Comparison of ENCODE assay signal across 25 cellular contexts in genomic region chr5:130762031-130762430, GRCh38.
DNase-seq lines count a peak whose midpoint lies in the region; ATAC-seq and TF ChIP-seq lines count a peak whose summit lies in the region.
"Had no signal": no experiment of that assay in that cellular context is flagged by ENCODE, and none has a peak within 500 bp of the region (broad histone marks: within the 10 kb centered on the region; RNA-seq: fewer than 3 reads in every experiment).

No MANE protein-coding gene starts in this region.

- no peak for TF ChIP-seq CTCF in epithelial cell of esophagus (IDR thresholded peaks at IDR 0.05; ENCODE audit: insufficient read depth, low read depth, low read length, missing control alignments)

- H3K9ac ChIP-seq in GM23248 = no peak overlapping the region

- intact Hi-C loops in left cardiac atrium (cut with DNase I) = no loop called here

- WGBS in GM23248 (ENCODE audit: low coverage in 1 of 2, low lambda C conversion rate in 2 of 2, missing lambda C conversion rate in 2 of 2), 2 experiments = 0 to 3% methylated on average over 1 of the region's 1 CpG
- WGBS in mesodermal cell (ENCODE audit: insufficient coverage in 2 of 2), 2 experiments = 60% methylated on average over 1 of the region's 1 CpG; no CpG with 5 or more reads in 1 of the 2 experiments

- no peaks in the 10 kb centered on the region for H3K9me2 ChIP-seq in GM23248 (ENCODE audit: insufficient read depth)

- H3K36me3 ChIP-seq in GM23248 (ENCODE audit: low read depth) (no peaks in the 10 kb centered on the region), mesodermal cell (ENCODE audit: control insufficient read depth, insufficient read depth, low read length) (no peaks in the 10 kb centered on the region)
- H3K36me3 ChIP-seq: lower lobe of right lung, neutrophil, SJSA1, suprapubic skin, uterus had no signal

- H3K27ac ChIP-seq in GM23248 (no peak overlapping the region), mesodermal cell (ENCODE audit: low read depth, low read length, severe bottlenecking) (peak overlapping the region; percentile 54)
- H3K27ac ChIP-seq: coronary artery, lower lobe of right lung, neutrophil, psoas muscle, SJSA1, suprapubic skin, uterus had no signal

- DNase-seq in GM23248 (peak; percentile 0), SK-MEL-5 (ENCODE audit: low read depth, low spot score) (peak; percentile 2), epithelial cell of esophagus (ENCODE audit: low read depth) (peak; percentile 42), left cardiac atrium (no peak), NAMALWA (ENCODE audit: low spot score) (no peak), NCI-H82 treated with DMSO at 0.1 percent for 48 hours (lab: John Stamatoyannopoulos, UW; ENCODE audit: unreplicated experiment) (no peak), hepatic stellate cell (ENCODE audit: low spot score) (no peak)
- DNase-seq: CD8-positive, alpha-beta T cell; DND-41; HFFc6; hypothalamus; islet precursor cell; Kasumi-1; lower lobe of right lung; NCI-H2081; psoas muscle; stimulated activated CD4-positive, alpha-beta T cell treated with anti-CD3 and anti-CD28 coated beads, Interleukin-1b, Interleukin-23, amount 100 ng/mL, for 48 hours; T-helper 2 cell; uterus had no signal

- no peaks in the 10 kb centered on the region for H3K27me3 ChIP-seq in GM23248 (replicated peaks; ENCODE audit: insufficient read depth)
- H3K27me3 ChIP-seq: neutrophil, SJSA1, suprapubic skin, uterus had no signal

- no peaks in the 10 kb centered on the region for H3F3A ChIP-seq in GM23248 (ENCODE audit: insufficient read depth)

- no peak overlapping the region for H3K4me3 ChIP-seq in GM23248
- H3K4me3 ChIP-seq in epithelial cell of esophagus (ENCODE audit: low read length) = no peak overlapping the region
- no peak overlapping the region for H3K4me3 ChIP-seq in mesodermal cell (ENCODE audit: extremely low read depth, insufficient read depth, low read length, poor library complexity, severe bottlenecking)
- H3K4me3 ChIP-seq: coronary artery, lower lobe of right lung, psoas muscle, SJSA1, suprapubic skin, uterus had no signal

- no peaks in the 10 kb centered on the region for H4K20me1 ChIP-seq in GM23248 (ENCODE audit: insufficient read depth)

- in situ Hi-C loops in GM23248 (cut with MboI) = no loop called here
- in situ Hi-C loops in SK-MEL-5 (cut with HindIII; ENCODE audit: low pct_unique_long_range_greater_than_20kb, low sequenced_read_pairs) = no loop called here

- H3K4me2 ChIP-seq in GM23248 (ENCODE audit: unreplicated experiment) = no peak overlapping the region

- H2AFZ ChIP-seq in GM23248 = no peak overlapping the region

- no peaks in the 10 kb centered on the region for H3K79me2 ChIP-seq in GM23248 (ENCODE audit: insufficient read depth)

- H3K4me1 ChIP-seq in GM23248 (ENCODE audit: insufficient read depth) = no peaks in the 10 kb centered on the region
- H3K4me1 ChIP-seq in mesodermal cell (ENCODE audit: control insufficient read depth, insufficient read depth, low read length, poor library complexity, severe bottlenecking) = peaks cover 4% of the 10 kb centered on the region
- H3K4me1 ChIP-seq: lower lobe of right lung, psoas muscle, SJSA1, suprapubic skin, uterus had no signal

- H3K9me3 ChIP-seq in GM23248 (ENCODE audit: low read depth) = no peaks in the 10 kb centered on the region
- H3K9me3 ChIP-seq in mesodermal cell (ENCODE audit: control insufficient read depth, low read length) = no peaks in the 10 kb centered on the region
- H3K9me3 ChIP-seq: lower lobe of right lung, neutrophil, psoas muscle, SJSA1, suprapubic skin, uterus had no signal

- ATAC-seq in left cardiac atrium = no peak
- ATAC-seq: CD8-positive, alpha-beta T cell; lower lobe of right lung; psoas muscle; stimulated activated effector memory CD8-positive, alpha-beta T cell treated with anti-CD3 and anti-CD28 coated beads, Interleukin-12 subunit alpha, Interleukin-12 subunit beta, amount 100 ng/mL, for 72 hours had no signal

Comparison
In these comparisons a context has a peak if more than half of its experiments do, and no peak if none do; other contexts are left out.
1. DNase-seq: peak in GM23248 (single experiment), SK-MEL-5 (single experiment) and epithelial cell of esophagus (single experiment); none in left cardiac atrium (single experiment), NAMALWA (single experiment), NCI-H82 treated with DMSO at 0.1 percent for 48 hours (single experiment) and hepatic stellate cell (single experiment).